17 cellular contexts compared by ENCODE assay signal in genomic region chr7:11587048-11587447, GRCh38.
DNase-seq lines count a peak whose midpoint lies in the region; ATAC-seq and TF ChIP-seq lines count a peak whose summit lies in the region.
"Had no signal": no experiment of that assay in that cellular context is flagged by ENCODE, and none has a peak within 500 bp of the region (broad histone marks: within the 10 kb centered on the region; RNA-seq: fewer than 3 reads in every experiment).

No MANE protein-coding gene starts in this region.

- no peaks in the 10 kb centered on the region for H3K27me3 Mint-ChIP-seq in HFFc6 (ENCODE audit: insufficient read depth)
- H3K27me3 Mint-ChIP-seq: B cell; CD4-positive, CD25-positive, alpha-beta regulatory T cell had no signal

- CTCF ChIA-PET in SK-N-SH (lab: Yijun Ruan, JAX) = interaction anchor here (1.2 kb wide), 1 partner anchor 84 kb away, joined by 3 read pairs; no protein-coding TSS in a partner anchor

- H3K36me3 ChIP-seq in SK-N-SH (replicated peaks in 1 of 2; ENCODE audit: control insufficient read depth in 1 of 2, insufficient read depth in 2 of 2, low read length in 1 of 2) (peaks cover 0 to 15% of the 10 kb centered on the region in 2 experiments), parathyroid adenoma (ENCODE audit: control insufficient read depth, insufficient read depth, low read length) (no peaks in the 10 kb centered on the region)
- H3K36me3 ChIP-seq: BLaER1, HAP-1 had no signal

- no peaks in the 10 kb centered on the region for H3K9me2 ChIP-seq in SK-N-SH

- no peaks in the 10 kb centered on the region for H4K20me1 ChIP-seq in SK-N-SH (ENCODE audit: insufficient read depth)
- H4K20me1 ChIP-seq: BLaER1 had no signal

- 46% methylated on average over 2 of the region's 2 CpGs for WGBS in SK-N-SH (ENCODE audit: low lambda C conversion rate)

- POLR2A ChIA-PET in SK-N-SH (lab: Yijun Ruan, JAX) = no interaction called here

- peaks cover 4 to 25% of the 10 kb centered on the region in 2 experiments; a peak in 2 of 4 replicates for H3K4me1 ChIP-seq in SK-N-SH (ENCODE audit: control insufficient read depth in 1 of 2, insufficient read depth in 2 of 2, low read depth in 1 of 2, low read length in 1 of 2)
- H3K4me1 ChIP-seq in parathyroid adenoma = no peaks in the 10 kb centered on the region
- H3K4me1 ChIP-seq: Caco-2 had no signal

- H3K27me3 ChIP-seq in SK-N-SH (ENCODE audit: insufficient read depth) = no peaks in the 10 kb centered on the region
- no peaks in the 10 kb centered on the region for H3K27me3 ChIP-seq in parathyroid adenoma (ENCODE audit: control insufficient read depth, insufficient read depth, low read length)
- H3K27me3 ChIP-seq: BLaER1 had no signal

- H3F3A ChIP-seq in SK-N-SH (replicated peaks; ENCODE audit: insufficient read depth) = no peaks in the 10 kb centered on the region

- DNase-seq in SK-N-SH (peak; percentile 33), OCI-M1 (lab: John Stamatoyannopoulos, UW) (peak; percentile 66), HFFc6 (no peak)
- DNase-seq: Caco-2; CD4-positive, CD25-positive, alpha-beta regulatory T cell; CD8-positive, alpha-beta T cell; DMS153; DND-41 had no signal

- H2AFZ ChIP-seq in SK-N-SH (ENCODE audit: low read depth) (no peak overlapping the region), parathyroid adenoma (peak overlapping the region; percentile 13)
- H2AFZ ChIP-seq: GM23338 had no signal

- peaks cover 51% of the 10 kb centered on the region for H3K9me3 Mint-ChIP-seq in HFFc6
- H3K9me3 Mint-ChIP-seq: GM23338 had no signal

- H3K4me2 ChIP-seq in SK-N-SH (no peak overlapping the region), parathyroid adenoma (ENCODE audit: low read length) (no peak overlapping the region)
- H3K4me2 ChIP-seq: BLaER1, GM23338 had no signal

- H3K4me3 Mint-ChIP-seq in HFFc6 = no peak overlapping the region
- H3K4me3 Mint-ChIP-seq: B cell; CD4-positive, CD25-positive, alpha-beta regulatory T cell; CD8-positive, alpha-beta T cell; GM23338 had no signal

- TF ChIP-seq CTCF in SK-N-SH (IDR thresholded peaks at IDR 0.05) (no peak), parathyroid adenoma (IDR thresholded peaks at IDR 0.05) (no peak), HFFc6 (IDR thresholded peaks at IDR 0.05) (no peak)

- H3K4me3 ChIP-seq in SK-N-SH (ENCODE audit: low read depth in 2 of 2, low read length in 1 of 2) (no peak overlapping the region), parathyroid adenoma (ENCODE audit: low read depth, low read length) (no peak overlapping the region)
- H3K4me3 ChIP-seq: BLaER1, GM23338, HAP-1 had no signal

- H3K27ac Mint-ChIP-seq in HFFc6 = no peak overlapping the region
- H3K27ac Mint-ChIP-seq: B cell; CD4-positive, CD25-positive, alpha-beta regulatory T cell; CD8-positive, alpha-beta T cell; GM23338 had no signal

- H3K36me3 Mint-ChIP-seq in HFFc6 (ENCODE audit: low read depth) = no peaks in the 10 kb centered on the region
- H3K36me3 Mint-ChIP-seq: CD4-positive, CD25-positive, alpha-beta regulatory T cell; CD8-positive, alpha-beta T cell had no signal

- H3K27ac ChIP-seq in SK-N-SH (ENCODE audit: low read depth in 2 of 2, low read length in 1 of 2) (peak overlapping the region in 1 of 2 experiments; percentile 76; a peak in 2 of 4 replicates), parathyroid adenoma (no peak overlapping the region)
- H3K27ac ChIP-seq: 22Rv1, BLaER1, C4-2B had no signal

- H3K4me1 Mint-ChIP-seq in HFFc6 (ENCODE audit: low read depth) = no peaks in the 10 kb centered on the region
- H3K4me1 Mint-ChIP-seq: B cell; CD4-positive, CD25-positive, alpha-beta regulatory T cell; GM23338 had no signal

- TF ChIP-seq RAD21 in SK-N-SH (IDR thresholded peaks at IDR 0.05; ENCODE audit: low read length) = no peak; the same call in 1 of the 2 replicates

- ATAC-seq in SK-N-SH treated with all-trans-retinoic acid at 6 μM for 48 hours (no peak), GM19455 (IDR thresholded peaks at IDR 0.05; ENCODE audit: unreplicated experiment) (no peak)
- ATAC-seq: CD8-positive, alpha-beta T cell; GM23338 had no signal

- H3K79me2 ChIP-seq in SK-N-SH (ENCODE audit: insufficient read depth) (no peaks in the 10 kb centered on the region), parathyroid adenoma (no peaks in the 10 kb centered on the region)

- H3K9me3 ChIP-seq in SK-N-SH = no peaks in the 10 kb centered on the region
- no peaks in the 10 kb centered on the region for H3K9me3 ChIP-seq in parathyroid adenoma (ENCODE audit: control insufficient read depth, low read length)
- H3K9me3 ChIP-seq: BLaER1, Caco-2, HAP-1 had no signal

- TF ChIP-seq EP300 in SK-N-SH (IDR thresholded peaks at IDR 0.05; ENCODE audit: borderline replicate concordance in 1 of 2, low read depth in 1 of 2, low read length in 1 of 2) = peak in 1 of 2 experiments; percentile 47; a peak in 1 of 4 replicates

- H3K9ac ChIP-seq in SK-N-SH (no peak overlapping the region), parathyroid adenoma (no peak overlapping the region)
- H3K9ac ChIP-seq: BLaER1 had no signal

TF ChIP-seq in SK-N-SH, 30 proteins besides CTCF, POLR2A, EP300 and RAD21:
- TF ChIP-seq MEF2A (IDR thresholded peaks at IDR 0.05; ENCODE audit: borderline replicate concordance, low read depth) = no peak
- peak; percentile 78 for TF ChIP-seq GATA2 (CRISPR knock-in tag; IDR thresholded peaks at IDR 0.05)
- TF ChIP-seq ELF1 (IDR thresholded peaks at IDR 0.05) = no peak

TF ChIP-seq in SK-N-SH treated with all-trans-retinoic acid at 6 μM for 48 hours, 23 proteins besides CTCF, POLR2A, EP300 and RAD21:
- no peak for TF ChIP-seq ZFP3 (CRISPR knock-in tag; IDR thresholded peaks at IDR 0.05)
- no peak for TF ChIP-seq BACH2 (CRISPR knock-in tag; IDR thresholded peaks at IDR 0.05; ENCODE audit: borderline replicate concordance)
- TF ChIP-seq ZNF70 (CRISPR knock-in tag; IDR thresholded peaks at IDR 0.05) = no peak
- no peak for TF ChIP-seq GLIS3 (CRISPR knock-in tag; IDR thresholded peaks at IDR 0.05)
- TF ChIP-seq SNAI2 (CRISPR knock-in tag; IDR thresholded peaks at IDR 0.05) = no peak
- TF ChIP-seq PPARA (CRISPR knock-in tag; IDR thresholded peaks at IDR 0.05; ENCODE audit: borderline replicate concordance) = no peak
